In the genomic region with DNA sequence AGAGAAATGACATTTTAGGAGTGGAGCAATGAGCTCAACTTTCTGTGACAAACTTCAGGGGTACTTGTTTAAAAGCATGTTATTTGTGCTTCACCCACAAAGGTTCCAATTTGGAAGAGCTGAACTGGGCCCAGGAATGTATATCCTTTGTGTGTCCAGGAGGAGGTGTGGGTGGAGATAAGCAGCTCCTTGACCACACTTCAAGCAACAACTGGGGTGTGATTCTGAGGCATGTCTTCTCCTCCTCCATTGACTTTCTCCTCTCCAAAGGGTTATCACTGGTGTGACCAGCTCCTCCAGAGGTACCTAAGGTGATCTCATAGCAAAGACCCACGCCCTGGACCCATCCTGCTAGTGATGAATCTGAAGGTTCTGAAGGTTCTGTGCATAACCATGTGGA, we compare ENCODE assay signal across 16 cellular contexts.
DNase-seq lines count a peak whose midpoint lies in the region; ATAC-seq, FAIRE-seq and TF ChIP-seq lines count a peak whose summit lies in the region.
"Had no signal": no experiment of that assay in that cellular context is flagged by ENCODE, and none has a peak within 500 bp of the region (broad histone marks: within the 10 kb centered on the region; RNA-seq: fewer than 3 reads in every experiment).

No MANE protein-coding gene starts in this region.

- H3K4me2 ChIP-seq in A549 (no peak overlapping the region), GM23248 (ENCODE audit: unreplicated experiment) (peak overlapping the region; percentile 42), GM12878 (ENCODE audit: control insufficient read depth, insufficient read depth) (no peak overlapping the region)

- H3K9ac ChIP-seq in GM23248 (peak overlapping the region; percentile 77), GM12878 (ENCODE audit: control insufficient read depth, insufficient read depth, low read length) (no peak overlapping the region)

- TF ChIP-seq RAD21 in A549 (conservative IDR thresholded peaks at IDR 0.05 in 1 of 2, IDR thresholded peaks at IDR 0.05 in 1 of 2) (no peak), GM12878 (IDR thresholded peaks at IDR 0.05; ENCODE audit: insufficient read depth, low read depth, low read length) (no peak)

- peak overlapping the region; percentile 2 to 69; a peak in 4 of 6 replicates for H3K27ac ChIP-seq in A549
- H3K27ac ChIP-seq in GM23248: peak overlapping the region; percentile 97
- H3K27ac ChIP-seq in GM12878 (ENCODE audit: control insufficient read depth, insufficient read depth): 0 out of 2 replicates have a peak overlapping the region, but pooled peaks have one; percentile 10

- RAD21 ChIA-PET in GM12878 (lab: Charles Lee; ENCODE audit: unreplicated experiment): interaction anchor here (0.7 to 2.7 kb wide), 10 partner anchors 12 to 86 kb away, joined by 3 to 16 read pairs (median 4); no protein-coding TSS in a partner anchor

- SMC1A ChIA-PET in GM12878 (lab: Charles Lee; ENCODE audit: uncharacterized antibody, unreplicated experiment): interaction anchor here (0.7 to 7.1 kb wide), 14 partner anchors 13 to 89 kb away, joined by 3 to 58 read pairs (median 6); no protein-coding TSS in a partner anchor

- TF ChIP-seq POLR2A in A549 (IDR thresholded peaks at IDR 0.05; ENCODE audit: low read length) (no peak), GM12878 (IDR thresholded peaks at IDR 0.05; ENCODE audit: low read depth, low read length) (no peak)

- TF ChIP-seq CTCF in A549 (IDR thresholded peaks at IDR 0.05) (no peak), GM12878 (IDR thresholded peaks at IDR 0.05 in 2 of 3, conservative IDR thresholded peaks at IDR 0.05 in 1 of 3; ENCODE audit: control insufficient read depth in 2 of 3, extremely low read depth in 1 of 3, insufficient read depth in 1 of 3, low read depth in 3 of 3, low read length in 3 of 3) (no peak), osteocyte (IDR thresholded peaks at IDR 0.05) (no peak)

- H3K36me3 ChIP-seq in GM23248 (ENCODE audit: low read depth) (no peaks in the 10 kb centered on the region), GM12878 (ENCODE audit: control insufficient read depth in 2 of 2, insufficient read depth in 2 of 2, low read length in 1 of 2) (no peaks in the 10 kb centered on the region)

- H2AFZ ChIP-seq in GM23248 (peak overlapping the region; percentile 3; the same call in 1 of the 2 replicates), GM12878 (ENCODE audit: control insufficient read depth, low read depth, low read length) (no peak overlapping the region)

- no peaks in the 10 kb centered on the region for H3K9me3 Mint-ChIP-seq in osteocyte (ENCODE audit: unreplicated experiment)
- H3K9me3 Mint-ChIP-seq in stimulated activated effector memory CD8-positive, alpha-beta T cell treated with anti-CD3 and anti-CD28 coated beads, Interleukin-12 subunit alpha, Interleukin-12 subunit beta, amount 100 ng/mL, for 72 hours: no peaks in the 10 kb centered on the region
- no peaks in the 10 kb centered on the region for H3K9me3 Mint-ChIP-seq in activated naive CD4-positive, alpha-beta T cell treated with anti-CD3 and anti-CD28 coated beads, Interleukin-2, amount 10 ng/mL, durations not matched to agents 7 days and 5 days
- H3K9me3 Mint-ChIP-seq: stimulated activated naive CD8-positive, alpha-beta T cell treated with anti-CD3 and anti-CD28 coated beads, Interleukin-15, amount 100 ng/mL, for 72 hours had no signal

- H3K9me2 ChIP-seq in GM23248 (ENCODE audit: insufficient read depth): no peaks in the 10 kb centered on the region

- H3K27me3 ChIP-seq in GM23248 (replicated peaks; ENCODE audit: insufficient read depth) (no peaks in the 10 kb centered on the region), GM12878 (replicated peaks in 1 of 2; ENCODE audit: control insufficient read depth in 2 of 2, insufficient read depth in 2 of 2, low read length in 1 of 2) (no peaks in the 10 kb centered on the region)

- H4K20me1 ChIP-seq in GM23248 (ENCODE audit: insufficient read depth) (no peaks in the 10 kb centered on the region), GM12878 (ENCODE audit: control insufficient read depth, insufficient read depth) (no peaks in the 10 kb centered on the region)

- H3F3A ChIP-seq in GM23248 (ENCODE audit: insufficient read depth): peaks cover 78% of the 10 kb centered on the region

- no peak for ATAC-seq in A549
- no peak for ATAC-seq in GM12878
- no peak for ATAC-seq in stimulated activated effector memory CD8-positive, alpha-beta T cell treated with anti-CD3 and anti-CD28 coated beads, Interleukin-12 subunit alpha, Interleukin-12 subunit beta, amount 100 ng/mL, for 72 hours
- ATAC-seq: naive thymus-derived CD4-positive, alpha-beta T cell; stimulated activated naive CD8-positive, alpha-beta T cell treated with anti-CD3 and anti-CD28 coated beads, Interleukin-15, amount 100 ng/mL, for 72 hours; WTC11 had no signal

- no peak for DNase-seq in A549 (ENCODE audit: low read depth in 1 of 2, low spot score in 1 of 2)
- DNase-seq in GM23248: peak; percentile 6
- no peak for DNase-seq in GM12878 (ENCODE audit: low read depth, low spot score)
- DNase-seq in osteocyte (ENCODE audit: extremely low spot score, unreplicated experiment): no peak
- DNase-seq in stimulated activated effector memory CD8-positive, alpha-beta T cell treated with anti-CD3 and anti-CD28 coated beads, Interleukin-12 subunit alpha, Interleukin-12 subunit beta, amount 100 ng/mL, for 72 hours (ENCODE audit: low spot score in 2 of 2): no peak
- no peak for DNase-seq in activated naive CD4-positive, alpha-beta T cell treated with anti-CD3 and anti-CD28 coated beads, Interleukin-2, amount 10 ng/mL, durations not matched to agents 7 days and 5 days
- DNase-seq in NK-92 treated with Interleukin-12 subunit alpha and Interleukin-12 subunit beta, amount 100 ng/mL, for 24 hours (lab: John Stamatoyannopoulos, UW): no peak
- DNase-seq: activated naive CD4-positive, alpha-beta T cell treated with Interleukin-2 at 50 U/mL for 16 hours; Calu3; naive thymus-derived CD4-positive, alpha-beta T cell; NCI-H146; NCI-H2227 treated with DMSO at 0.1 percent for 48 hours; RPMI8226; stimulated activated naive CD8-positive, alpha-beta T cell treated with anti-CD3 and anti-CD28 coated beads, Interleukin-15, amount 100 ng/mL, for 72 hours had no signal

- no peaks in the 10 kb centered on the region for H3K36me3 Mint-ChIP-seq in osteocyte (ENCODE audit: unreplicated experiment)
- no peaks in the 10 kb centered on the region for H3K36me3 Mint-ChIP-seq in stimulated activated effector memory CD8-positive, alpha-beta T cell treated with anti-CD3 and anti-CD28 coated beads, Interleukin-12 subunit alpha, Interleukin-12 subunit beta, amount 100 ng/mL, for 72 hours
- H3K36me3 Mint-ChIP-seq in activated naive CD4-positive, alpha-beta T cell treated with anti-CD3 and anti-CD28 coated beads, Interleukin-2, amount 10 ng/mL, durations not matched to agents 7 days and 5 days: no peaks in the 10 kb centered on the region
- H3K36me3 Mint-ChIP-seq: WTC11 had no signal

- H3K27ac Mint-ChIP-seq in osteocyte (ENCODE audit: unreplicated experiment): peak overlapping the region; percentile 50
- H3K27ac Mint-ChIP-seq in stimulated activated effector memory CD8-positive, alpha-beta T cell treated with anti-CD3 and anti-CD28 coated beads, Interleukin-12 subunit alpha, Interleukin-12 subunit beta, amount 100 ng/mL, for 72 hours: no peak overlapping the region
- H3K27ac Mint-ChIP-seq in activated naive CD4-positive, alpha-beta T cell treated with anti-CD3 and anti-CD28 coated beads, Interleukin-2, amount 10 ng/mL, durations not matched to agents 7 days and 5 days: no peak overlapping the region
- H3K27ac Mint-ChIP-seq: stimulated activated naive CD8-positive, alpha-beta T cell treated with anti-CD3 and anti-CD28 coated beads, Interleukin-15, amount 100 ng/mL, for 72 hours; WTC11 had no signal

- whole genome bisulfite sequencing in A549 (ENCODE audit: missing lambda C conversion rate): 62% methylated on average over 1 of the region's 1 CpG
- 40 to 46% methylated on average over 1 of the region's 1 CpG for WGBS in GM23248 (ENCODE audit: low coverage in 1 of 2, low lambda C conversion rate in 2 of 2, missing lambda C conversion rate in 2 of 2), 2 experiments
- 0% methylated on average over 1 of the region's 1 CpG for whole genome bisulfite sequencing in GM12878 (ENCODE audit: insufficient coverage, insufficient replicate concordance, low lambda C conversion rate, missing lambda C conversion rate)

- H3K27me3 Mint-ChIP-seq in osteocyte (ENCODE audit: unreplicated experiment): no peaks in the 10 kb centered on the region
- peaks cover 36% of the 10 kb centered on the region for H3K27me3 Mint-ChIP-seq in activated naive CD4-positive, alpha-beta T cell treated with anti-CD3 and anti-CD28 coated beads, Interleukin-2, amount 10 ng/mL, durations not matched to agents 7 days and 5 days

- intact Hi-C loops in GM12878 (cut with micrococcal nuclease; ENCODE audit: unreplicated experiment): no loop called here

- H3K4me1 Mint-ChIP-seq in osteocyte (ENCODE audit: unreplicated experiment): peaks cover 67% of the 10 kb centered on the region
- H3K4me1 Mint-ChIP-seq in stimulated activated effector memory CD8-positive, alpha-beta T cell treated with anti-CD3 and anti-CD28 coated beads, Interleukin-12 subunit alpha, Interleukin-12 subunit beta, amount 100 ng/mL, for 72 hours: peaks cover 24% of the 10 kb centered on the region
- peaks cover 43% of the 10 kb centered on the region for H3K4me1 Mint-ChIP-seq in activated naive CD4-positive, alpha-beta T cell treated with anti-CD3 and anti-CD28 coated beads, Interleukin-2, amount 10 ng/mL, durations not matched to agents 7 days and 5 days

- in situ Hi-C loops in GM23248 (cut with MboI): no loop called here
- in situ Hi-C loops in GM12878 (cut with MboI): no loop called here

- H3K4me3 ChIP-seq in A549 (no peak overlapping the region), GM23248 (0 out of 2 replicates have a peak overlapping the region, but pooled peaks have one; percentile 3), GM12878 (no peak overlapping the region)

- peaks cover 29% of the 10 kb centered on the region for H3K4me1 ChIP-seq in A549
- H3K4me1 ChIP-seq in GM23248 (ENCODE audit: insufficient read depth): peaks cover 84% of the 10 kb centered on the region
- peaks cover 38% of the 10 kb centered on the region for H3K4me1 ChIP-seq in GM12878 (ENCODE audit: control insufficient read depth, insufficient read depth, low read length)

- POLR2A ChIA-PET in A549 (lab: Yijun Ruan, JAX): no interaction called here
- POLR2A ChIA-PET in GM12878 (lab: Charles Lee): interaction anchor here (0.8 to 1.4 kb wide), 6 partner anchors 29 to 63 kb away, joined by 3 to 6 read pairs (median 4); partner anchors contain the start of gene CD93

- BruUV-seq in GM12878 (replicated peaks; lab: Mats Ljungman, UMichigan): no TSS peak

- CTCF ChIA-PET in A549 (lab: Yijun Ruan, JAX): interaction anchor here (1.2 kb wide), 1 partner anchor 41 kb away, joined by 3 read pairs; no protein-coding TSS in a partner anchor
- CTCF ChIA-PET in GM12878 (lab: Yijun Ruan, JAX): interaction anchor here (0.7 to 1.8 kb wide), 10 partner anchors 9 to 96 kb away, joined by 3 to 5 read pairs (median 4); no protein-coding TSS in a partner anchor
- CTCF ChIA-PET in activated naive CD4-positive, alpha-beta T cell treated with anti-CD3 and anti-CD28 coated beads, Interleukin-2, amount 10 ng/mL, durations not matched to agents 7 days and 5 days (lab: Charles Lee): interaction anchor here (1.0 to 1.1 kb wide), 3 partner anchors 54 to 455 kb away, joined by 3 to 4 read pairs (median 3); no protein-coding TSS in a partner anchor

- FAIRE-seq in A549 (lab: Jason Lieb, UNC) (no peak), GM12878 (lab: Jason Lieb, UNC) (peak; percentile 31)
- FAIRE-seq: colon had no signal

- H3K9me3 ChIP-seq in A549: no peaks in the 10 kb centered on the region
- no peaks in the 10 kb centered on the region for H3K9me3 ChIP-seq in GM23248 (ENCODE audit: low read depth)
- H3K9me3 ChIP-seq in GM12878 (replicated peaks; ENCODE audit: control insufficient read depth, insufficient read depth, low read length): no peaks in the 10 kb centered on the region

- H3K79me2 ChIP-seq in GM23248 (ENCODE audit: insufficient read depth): no peaks in the 10 kb centered on the region
- H3K79me2 ChIP-seq in GM12878 (ENCODE audit: control insufficient read depth, insufficient read depth, low read length): no peaks in the 10 kb centered on the region

- TF ChIP-seq EP300 in A549 (IDR thresholded peaks at IDR 0.05) (no peak), GM12878 (IDR thresholded peaks at IDR 0.05; ENCODE audit: borderline replicate concordance in 1 of 2, control insufficient read depth in 1 of 2, low read depth in 2 of 2, low read length in 2 of 2) (no peak)

- H3K4me3 Mint-ChIP-seq in osteocyte (ENCODE audit: unreplicated experiment): no peak overlapping the region
- H3K4me3 Mint-ChIP-seq in stimulated activated effector memory CD8-positive, alpha-beta T cell treated with anti-CD3 and anti-CD28 coated beads, Interleukin-12 subunit alpha, Interleukin-12 subunit beta, amount 100 ng/mL, for 72 hours: no peak overlapping the region
- H3K4me3 Mint-ChIP-seq in activated naive CD4-positive, alpha-beta T cell treated with anti-CD3 and anti-CD28 coated beads, Interleukin-2, amount 10 ng/mL, durations not matched to agents 7 days and 5 days: no peak overlapping the region
- H3K4me3 Mint-ChIP-seq: stimulated activated naive CD8-positive, alpha-beta T cell treated with anti-CD3 and anti-CD28 coated beads, Interleukin-15, amount 100 ng/mL, for 72 hours; WTC11 had no signal

Comparison
In these comparisons a context has a peak if more than half of its experiments do, and no peak if none do; other contexts are left out.
1. H3K27ac ChIP-seq: peak in every context shown above with its lines; median percentile 97 in GM23248; 36 in A549; 10 in GM12878.